8 cellular contexts compared by ENCODE assay signal in the genomic region with DNA sequence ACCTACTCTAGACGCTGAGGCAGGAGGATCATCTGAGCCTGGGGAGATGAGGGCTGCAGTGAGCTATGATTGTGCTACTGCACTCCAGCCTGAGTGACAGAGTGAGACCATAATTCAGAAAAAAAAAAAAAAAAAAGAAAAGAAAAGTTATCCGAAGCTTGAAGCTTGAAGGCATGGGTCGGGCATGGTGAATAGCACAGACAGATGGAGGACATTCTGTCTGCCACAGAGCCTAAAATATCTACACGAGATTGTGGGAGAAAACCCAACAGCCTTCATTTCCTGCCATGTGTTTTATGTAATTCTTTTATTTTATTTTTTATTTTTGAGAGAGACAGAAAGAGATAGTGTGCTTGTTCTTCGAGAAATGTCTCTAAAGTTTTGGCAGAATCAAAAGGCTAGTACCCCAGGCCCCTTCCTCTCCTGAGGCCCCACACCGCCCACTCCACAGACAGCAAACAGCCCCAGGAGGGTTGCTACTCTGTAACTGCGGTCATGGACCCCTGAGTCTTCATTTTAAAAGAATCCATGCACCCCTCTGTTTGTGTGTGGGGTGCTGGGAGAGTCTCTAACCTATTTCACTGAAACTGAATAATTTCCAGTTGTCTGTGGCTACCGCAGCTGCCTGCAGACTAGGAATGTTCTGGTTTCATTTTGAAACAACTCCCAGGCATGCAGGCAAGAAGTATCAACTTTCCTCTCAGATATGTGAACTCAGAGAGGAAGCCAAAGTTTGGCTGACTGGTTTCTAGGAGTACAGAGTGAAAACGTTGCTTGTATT. TPM values are rescaled to one million over a fixed set of nuclear protein-coding genes. Genes with fewer than 3 reads are reported as not detected.
DNase-seq lines count a peak whose midpoint lies in the region; ATAC-seq and TF ChIP-seq lines count a peak whose summit lies in the region.

No MANE protein-coding gene starts in this region.

- DNase-seq in Right ventricle myocardium inferior (ENCODE audit: missing footprints) (no peak), cardiac septum (ENCODE audit: low spot score) (no peak), astrocyte of the spinal cord (ENCODE audit: low read depth, low spot score) (peak; percentile 84), vagina (ENCODE audit: extremely low spot score in 2 of 2) (no peak), RKO (ENCODE audit: low spot score) (no peak), NCI-H1930 (lab: John Stamatoyannopoulos, UW) (no peak), NCI-H1092 (lab: John Stamatoyannopoulos, UW) (no peak)

- no peak for TF ChIP-seq RAD21 in liver (IDR thresholded peaks at IDR 0.05)

- intact Hi-C loops in Right ventricle myocardium inferior (cut with DNase I) = loop anchor here (2.0 to 5.0 kb wide), 2 partner anchors 27 to 39 kb away; a partner anchor contains a TSS
- intact Hi-C loops in cardiac septum (cut with DNase I) = loop anchor here (5.0 kb wide), 1 partner anchor 64 kb away; no protein-coding TSS in a partner anchor
- intact Hi-C loops in vagina (cut with DNase I) = loop anchor here (5.0 to 10.0 kb wide), 2 partner anchors 39 to 237 kb away; a partner anchor contains a TSS

- H3K4me3 ChIP-seq in astrocyte of the spinal cord (ENCODE audit: low read depth, low read length) = no peak overlapping the region
- no peak overlapping the region for H3K4me3 ChIP-seq in liver (ENCODE audit: low read depth in 1 of 3, low read length in 3 of 3)
- peak overlapping the region; percentile 20 to 24 for H3K4me3 ChIP-seq in vagina

- H3K27me3 ChIP-seq in liver (ENCODE audit: control insufficient read depth in 4 of 4, insufficient read depth in 4 of 4, low read length in 3 of 4) = no peaks in the 10 kb centered on the region
- no peaks in the 10 kb centered on the region for H3K27me3 ChIP-seq in vagina

- H3K4me1 ChIP-seq in liver (ENCODE audit: control insufficient read depth in 4 of 4, insufficient read depth in 4 of 4, low read length in 3 of 4) (no peaks in the 10 kb centered on the region), vagina (peaks cover 69% of the 10 kb centered on the region)

- no peaks in the 10 kb centered on the region for H3K9me3 ChIP-seq in liver (ENCODE audit: control insufficient read depth in 4 of 4, low read length in 3 of 4)
- H3K9me3 ChIP-seq in vagina = no peaks in the 10 kb centered on the region

- H3K36me3 ChIP-seq in liver (ENCODE audit: control insufficient read depth in 4 of 4, insufficient read depth in 3 of 4, low read depth in 1 of 4, low read length in 3 of 4) = no peaks in the 10 kb centered on the region
- no peaks in the 10 kb centered on the region for H3K36me3 ChIP-seq in vagina

- 62% methylated on average over 9 of the region's 9 CpGs for WGBS in liver

- H3K9ac ChIP-seq in liver (ENCODE audit: low read depth in 1 of 2, low read length in 2 of 2) = peak overlapping the region in 1 of 2 donors; percentile 20

- H3K27ac ChIP-seq in liver (ENCODE audit: low read depth in 1 of 2, low read length in 2 of 2) (peak overlapping the region; percentile 39 to 55), vagina (peak overlapping the region; percentile 88)

- ATAC-seq in Right ventricle myocardium inferior = peak; percentile 71

- in situ Hi-C loops in astrocyte of the spinal cord (cut with HindIII; ENCODE audit: low sequenced_read_pairs) = no loop called here

- TF ChIP-seq CTCF in astrocyte of the spinal cord (IDR thresholded peaks at IDR 0.05; ENCODE audit: low read depth, low read length) (no peak), liver (IDR thresholded peaks at IDR 0.05; ENCODE audit: low read depth, low read length, missing input control) (no peak), vagina (IDR thresholded peaks at IDR 0.05) (no peak)

- TF ChIP-seq POLR2A in vagina (IDR thresholded peaks at IDR 0.05) = no peak

TF ChIP-seq in liver, 16 proteins besides CTCF, POLR2A, EP300 and RAD21:
- peak; percentile 25 for TF ChIP-seq SP1 (IDR thresholded peaks at IDR 0.05)
- TF ChIP-seq GABPA (IDR thresholded peaks at IDR 0.05 in 1 of 2, conservative IDR thresholded peaks at IDR 0.05 in 1 of 2) = no peak
- no peak for TF ChIP-seq RXRA (IDR thresholded peaks at IDR 0.05)
- TF ChIP-seq, protein P1, sequence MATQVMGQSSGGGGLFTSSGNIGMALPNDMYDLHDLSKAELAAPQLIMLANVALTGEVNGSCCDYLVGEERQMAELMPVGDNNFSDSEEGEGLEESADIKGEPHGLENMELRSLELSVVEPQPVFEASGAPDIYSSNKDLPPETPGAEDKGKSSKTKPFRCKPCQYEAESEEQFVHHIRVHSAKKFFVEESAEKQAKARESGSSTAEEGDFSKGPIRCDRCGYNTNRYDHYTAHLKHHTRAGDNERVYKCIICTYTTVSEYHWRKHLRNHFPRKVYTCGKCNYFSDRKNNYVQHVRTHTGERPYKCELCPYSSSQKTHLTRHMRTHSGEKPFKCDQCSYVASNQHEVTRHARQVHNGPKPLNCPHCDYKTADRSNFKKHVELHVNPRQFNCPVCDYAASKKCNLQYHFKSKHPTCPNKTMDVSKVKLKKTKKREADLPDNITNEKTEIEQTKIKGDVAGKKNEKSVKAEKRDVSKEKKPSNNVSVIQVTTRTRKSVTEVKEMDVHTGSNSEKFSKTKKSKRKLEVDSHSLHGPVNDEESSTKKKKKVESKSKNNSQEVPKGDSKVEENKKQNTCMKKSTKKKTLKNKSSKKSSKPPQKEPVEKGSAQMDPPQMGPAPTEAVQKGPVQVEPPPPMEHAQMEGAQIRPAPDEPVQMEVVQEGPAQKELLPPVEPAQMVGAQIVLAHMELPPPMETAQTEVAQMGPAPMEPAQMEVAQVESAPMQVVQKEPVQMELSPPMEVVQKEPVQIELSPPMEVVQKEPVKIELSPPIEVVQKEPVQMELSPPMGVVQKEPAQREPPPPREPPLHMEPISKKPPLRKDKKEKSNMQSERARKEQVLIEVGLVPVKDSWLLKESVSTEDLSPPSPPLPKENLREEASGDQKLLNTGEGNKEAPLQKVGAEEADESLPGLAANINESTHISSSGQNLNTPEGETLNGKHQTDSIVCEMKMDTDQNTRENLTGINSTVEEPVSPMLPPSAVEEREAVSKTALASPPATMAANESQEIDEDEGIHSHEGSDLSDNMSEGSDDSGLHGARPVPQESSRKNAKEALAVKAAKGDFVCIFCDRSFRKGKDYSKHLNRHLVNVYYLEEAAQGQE (IDR thresholded peaks at IDR 0.05) = no peak
TF ChIP-seq in liver: peak in this region for 1.

RNA-seq across cellular contexts. Expression of a gene that starts 38.4 kb away (rescaled TPM):
- total RNA-seq in Right ventricle myocardium inferior (16.4 TPM), cardiac septum (8.0 TPM), liver (1 to 10 TPM; 5.2 to 9.0 TPM), vagina (14.7 TPM)
- polyA plus RNA-seq in liver = 1 to 10 TPM; 4.1 to 5.6 TPM

Comparison
In these comparisons a context has a peak if more than half of its experiments do, and no peak if none do; other contexts are left out.
1. H3K4me3 ChIP-seq: peak in vagina (2 of 2); none in astrocyte of the spinal cord (single experiment) and liver (0 of 3).